ENCODE assay signal across 8 cellular contexts in genomic region chr19:33125929-33126388, GRCh38. TPM values are rescaled to one million over a fixed set of nuclear protein-coding genes. Genes with fewer than 3 reads are reported as not detected.
DNase-seq lines count a peak whose midpoint lies in the region; ATAC-seq, FAIRE-seq and TF ChIP-seq lines count a peak whose summit lies in the region.

No MANE protein-coding gene starts in this region.

- no peak overlapping the region for H3K27ac Mint-ChIP-seq in central memory CD8-positive, alpha-beta T cell (ENCODE audit: low read depth)

- H3K9me3 Mint-ChIP-seq in central memory CD8-positive, alpha-beta T cell = no peaks in the 10 kb centered on the region

- TF ChIP-seq RAD21 in HepG2 (CRISPR knock-in tag; IDR thresholded peaks at IDR 0.05) = peak; percentile 62

- CTCF ChIA-PET in HepG2 (lab: Yijun Ruan, JAX; ENCODE audit: low intra/inter-chr PET ratio, low total read pairs) = interaction anchor here (1.2 to 1.5 kb wide), 2 partner anchors 15 to 59 kb away, joined by 3 to 18 read pairs; no protein-coding TSS in a partner anchor

- no peak overlapping the region for H3K4me3 Mint-ChIP-seq in central memory CD8-positive, alpha-beta T cell

- H3K79me2 ChIP-seq in HepG2 (ENCODE audit: insufficient read depth, low read length) = no peaks in the 10 kb centered on the region

- no TSS peak for BruUV-seq in HepG2 (replicated peaks; lab: Mats Ljungman, UMichigan)

- no peak overlapping the region for H3K27ac ChIP-seq in HepG2 (ENCODE audit: extremely low read length, insufficient read depth, low read length)

- H3K4me1 Mint-ChIP-seq in central memory CD8-positive, alpha-beta T cell = no peaks in the 10 kb centered on the region

- H3K36me3 ChIP-seq in H7 (replicated peaks; ENCODE audit: control insufficient read depth, insufficient read depth, low read length) (peaks cover 5% of the 10 kb centered on the region), HepG2 (replicated peaks in 1 of 2; ENCODE audit: control insufficient read depth in 1 of 2, insufficient read depth in 2 of 2, low read length in 2 of 2) (peaks cover 6 to 40% of the 10 kb centered on the region in 2 experiments)

- POLR2A ChIA-PET in HepG2 (lab: Yijun Ruan, JAX) = interaction anchor here (1.5 kb wide), 1 partner anchor 51 kb away, joined by 4 read pairs; no protein-coding TSS in a partner anchor

- H3K4me1 ChIP-seq in HepG2 (ENCODE audit: insufficient read depth, low read length) = no peaks in the 10 kb centered on the region

- ATAC-seq in central memory CD8-positive, alpha-beta T cell (replicated peaks; ENCODE audit: extremely low read depth, poor library complexity, severe bottlenecking) = peak; percentile 62
- ATAC-seq in HepG2 (peak; percentile 79), HG03457 (IDR thresholded peaks at IDR 0.05; ENCODE audit: unreplicated experiment) (no peak)

- no peaks in the 10 kb centered on the region for H3K27me3 Mint-ChIP-seq in central memory CD8-positive, alpha-beta T cell

- no peak overlapping the region for H2AFZ ChIP-seq in HepG2 (ENCODE audit: low read length)

- H3K27me3 ChIP-seq in H7 (ENCODE audit: control insufficient read depth, insufficient read depth, low read length) (no peaks in the 10 kb centered on the region), HepG2 (ENCODE audit: control insufficient read depth in 1 of 2, insufficient read depth in 2 of 2, low read length in 2 of 2) (no peaks in the 10 kb centered on the region)

- WGBS in HepG2 (ENCODE audit: low lambda C conversion rate) = 32% methylated on average over 9 of the region's 12 CpGs

- H3K4me3 ChIP-seq in H7 (ENCODE audit: insufficient read depth, low read depth, low read length) (no peak overlapping the region), HepG2 (replicated peaks in 1 of 3; ENCODE audit: insufficient read depth in 1 of 3, low read depth in 2 of 3, low read length in 3 of 3) (no peak overlapping the region)

- peak; percentile 33 for DNase-seq in COLO668 (lab: John Stamatoyannopoulos, UW; ENCODE audit: unreplicated experiment)
- DNase-seq in H7 = peak; percentile 80
- DNase-seq in NCI-H226 = peak; percentile 37
- DNase-seq in activated CD4-positive, CD25-positive, alpha-beta regulatory T cell treated with anti-CD3 and anti-CD28 coated beads, Interleukin-2, amount 50 U/mL, for 72 hours = peak; percentile 43
- peak; percentile 21 to 36 for DNase-seq in central memory CD8-positive, alpha-beta T cell (ENCODE audit: low spot score in 2 of 2)
- peak; percentile 36 for DNase-seq in HepG2 (ENCODE audit: low spot score)
- DNase-seq in stimulated activated CD4-positive, alpha-beta T cell treated with anti-CD3 and anti-CD28 coated beads, TNF-alpha, amount 100 ng/mL, for 24 hours (ENCODE audit: low read depth in 3 of 3) = peak in 2 of 3 experiments; percentile 33 to 34

- TF ChIP-seq EP300 in HepG2 (IDR thresholded peaks at IDR 0.05; ENCODE audit: low read depth in 2 of 2, low read length in 2 of 2) (no peak), HepG2 (CRISPR knock-in tag; IDR thresholded peaks at IDR 0.05; ENCODE audit: borderline replicate concordance) (no peak)

- in situ Hi-C loops in HepG2 (cut with HindIII; ENCODE audit: extremely low pct_ligation_motif_present, low pct_unique_long_range_greater_than_20kb) = loop anchor here (25.0 kb wide), 1 partner anchor 439 kb away; the partner anchor contains the start of genes ANKRD27, NUDT19 and RGS9BP

- no peaks in the 10 kb centered on the region for H4K20me1 ChIP-seq in HepG2 (ENCODE audit: insufficient read depth, low read length)

- intact Hi-C loops in HepG2 (cut with micrococcal nuclease; ENCODE audit: unreplicated experiment) = no loop called here

- TF ChIP-seq POLR2A in HepG2 (IDR thresholded peaks at IDR 0.05; ENCODE audit: insufficient read depth in 1 of 2, low read depth in 2 of 2, low read length in 2 of 2) = no peak

- FAIRE-seq in HepG2 (lab: Jason Lieb, UNC) = peak; percentile 87

- no peak overlapping the region for H3K4me2 ChIP-seq in HepG2 (ENCODE audit: low read depth, low read length)

- H3K9me3 ChIP-seq in HepG2 (ENCODE audit: low read length) = no peaks in the 10 kb centered on the region

- peaks cover 51% of the 10 kb centered on the region for H3K36me3 Mint-ChIP-seq in central memory CD8-positive, alpha-beta T cell (ENCODE audit: insufficient read depth)

- H3K9ac ChIP-seq in HepG2 (ENCODE audit: insufficient read depth, low read depth, low read length) = no peak overlapping the region

- TF ChIP-seq CTCF in HepG2 (CRISPR knock-in tag; IDR thresholded peaks at IDR 0.05) = peak; percentile 84

TF ChIP-seq in HepG2, 621 proteins besides CTCF, POLR2A, EP300 and RAD21:
- TF ChIP-seq HNRNPLL (IDR thresholded peaks at IDR 0.05; ENCODE audit: low read depth, low read length, poor library complexity, severe bottlenecking) (no peak), SMC3 (IDR thresholded peaks at IDR 0.05; ENCODE audit: low read length) (peak; percentile 83), STAG1 (CRISPR knock-in tag; IDR thresholded peaks at IDR 0.05) (peak; percentile 76), ERF (CRISPR knock-in tag; IDR thresholded peaks at IDR 0.05) (0 out of 2 replicates have a peak, but pooled peaks have one; percentile 28)

RNA-seq across cellular contexts. Expression of gene WDR88, which starts 6.0 kb away (rescaled TPM):
- total RNA-seq in H7 (2014; rRNA removed; shearing (Covaris generic)) = not detected in 2 replicates
- not detected in 2 replicates for total RNA-seq in HepG2 (2016; rRNA removed; fragmentation: Illumina TruSeq; extraction: Trizol)
- not detected in 2 replicates for total RNA-seq in HepG2 (2016; cell fraction: cytosol; rRNA removed; fragmentation: Illumina TruSeq; extraction: Trizol; ENCODE audit: low read depth)
- 0.09 TPM in 1 of 2 replicates, not detected in the other for total RNA-seq in HepG2 (2016; cell fraction: insoluble cytoplasmic fraction; rRNA removed; fragmentation: Illumina TruSeq; extraction: Trizol)
- total RNA-seq in HepG2 (2016; cell fraction: membrane; rRNA removed; fragmentation: Illumina TruSeq; extraction: Trizol) = not detected in 2 replicates
- total RNA-seq in HepG2 (2016; cell fraction: nucleus; rRNA removed; fragmentation: Illumina TruSeq; extraction: Trizol) = not detected in 2 replicates
- 0.09 TPM in 1 of 2 replicates, not detected in the other for polyA plus RNA-seq in HepG2 (2011; rRNA removed)
- not detected in 2 replicates for polyA plus RNA-seq in HepG2 (2011; cell fraction: cytosol; rRNA removed)
- polyA plus RNA-seq in HepG2 (2011; cell fraction: nucleus; rRNA removed) = 0.07 TPM in 1 of 2 replicates, not detected in the other
- polyA plus RNA-seq in HepG2 (2012) = 0.12 and 0.20 TPM in 2 replicates
- polyA plus RNA-seq in HepG2 (2016; cell fraction: cytosol; fragmentation: Illumina TruSeq; extraction: Trizol; ENCODE audit: low read depth) = not detected in 2 replicates
- polyA plus RNA-seq in HepG2 (2016; cell fraction: insoluble cytoplasmic fraction; fragmentation: Illumina TruSeq; extraction: Trizol; ENCODE audit: low read depth) = not detected in 2 replicates
- not detected in 2 replicates for polyA plus RNA-seq in HepG2 (2016; cell fraction: membrane; fragmentation: Illumina TruSeq; extraction: Trizol; ENCODE audit: low read depth)
- not detected in 2 replicates for polyA plus RNA-seq in HepG2 (2016; cell fraction: nucleus; fragmentation: Illumina TruSeq; extraction: Trizol; ENCODE audit: insufficient read depth, low read depth)
- polyA minus RNA-seq in HepG2 (2011; rRNA and poly(A)+ RNA removed; ENCODE audit: low replicate concordance) = 0.26 TPM in 1 of 2 replicates, not detected in the other
- polyA minus RNA-seq in HepG2 (2011; cell fraction: cytosol; rRNA and poly(A)+ RNA removed) = not detected in 2 replicates
- not detected in 2 replicates for polyA minus RNA-seq in HepG2 (2011; cell fraction: nucleus; rRNA and poly(A)+ RNA removed)

RNA-seq across cellular contexts. Expression of gene GPATCH1, which starts 45.0 kb away (rescaled TPM):
- total RNA-seq in H7 (2014; rRNA removed; shearing (Covaris generic)) = 5.5 and 6.5 TPM in 2 replicates
- 6.8 and 8.8 TPM in 2 replicates for total RNA-seq in HepG2 (2016; rRNA removed; fragmentation: Illumina TruSeq; extraction: Trizol)
- 3.5 and 3.6 TPM in 2 replicates for total RNA-seq in HepG2 (2016; cell fraction: cytosol; rRNA removed; fragmentation: Illumina TruSeq; extraction: Trizol; ENCODE audit: low read depth)
- total RNA-seq in HepG2 (2016; cell fraction: insoluble cytoplasmic fraction; rRNA removed; fragmentation: Illumina TruSeq; extraction: Trizol) = 6.7 and 8.0 TPM in 2 replicates
- total RNA-seq in HepG2 (2016; cell fraction: membrane; rRNA removed; fragmentation: Illumina TruSeq; extraction: Trizol) = 3.0 and 3.3 TPM in 2 replicates
- total RNA-seq in HepG2 (2016; cell fraction: nucleus; rRNA removed; fragmentation: Illumina TruSeq; extraction: Trizol) = 8.0 and 9.4 TPM in 2 replicates
- polyA plus RNA-seq in HepG2 (2011; rRNA removed) = 6.4 and 6.9 TPM in 2 replicates
- polyA plus RNA-seq in HepG2 (2011; cell fraction: cytosol; rRNA removed) = 4.7 and 4.9 TPM in 2 replicates
- polyA plus RNA-seq in HepG2 (2011; cell fraction: nucleus; rRNA removed) = 6.1 and 8.1 TPM in 2 replicates
- polyA plus RNA-seq in HepG2 (2012) = 5.3 and 5.8 TPM in 2 replicates
- 0.41 and 0.49 TPM in 2 replicates for polyA plus RNA-seq in HepG2 (2016; cell fraction: cytosol; fragmentation: Illumina TruSeq; extraction: Trizol; ENCODE audit: low read depth)
- polyA plus RNA-seq in HepG2 (2016; cell fraction: insoluble cytoplasmic fraction; fragmentation: Illumina TruSeq; extraction: Trizol; ENCODE audit: low read depth) = 9.9 and 11.1 TPM in 2 replicates
- polyA plus RNA-seq in HepG2 (2016; cell fraction: membrane; fragmentation: Illumina TruSeq; extraction: Trizol; ENCODE audit: low read depth) = 1.2 and 1.4 TPM in 2 replicates
- 12.3 and 13.0 TPM in 2 replicates for polyA plus RNA-seq in HepG2 (2016; cell fraction: nucleus; fragmentation: Illumina TruSeq; extraction: Trizol; ENCODE audit: insufficient read depth, low read depth)
- 8.9 and 26.0 TPM in 2 replicates for polyA minus RNA-seq in HepG2 (2011; rRNA and poly(A)+ RNA removed; ENCODE audit: low replicate concordance)
- polyA minus RNA-seq in HepG2 (2011; cell fraction: cytosol; rRNA and poly(A)+ RNA removed) = 4.7 and 6.5 TPM in 2 replicates
- polyA minus RNA-seq in HepG2 (2011; cell fraction: nucleus; rRNA and poly(A)+ RNA removed) = 10.9 and 12.7 TPM in 2 replicates

Comparison
In these comparisons a context has a peak if more than half of its experiments do, and no peak if none do; other contexts are left out.
1. DNase-seq: peak in every context shown above with its lines; median percentile 80 in H7; 43 in activated CD4-positive, CD25-positive, alpha-beta regulatory T cell treated with anti-CD3 and anti-CD28 coated beads, Interleukin-2, amount 50 U/mL, for 72 hours; 37 in NCI-H226; 36 in HepG2; 34 in stimulated activated CD4-positive, alpha-beta T cell treated with anti-CD3 and anti-CD28 coated beads, TNF-alpha, amount 100 ng/mL, for 24 hours; 33 in COLO668; 28 in central memory CD8-positive, alpha-beta T cell.